8 cellular contexts compared by ENCODE assay signal in genomic region chr10:122375761-122376160, GRCh38. TPM values are rescaled to one million over a fixed set of nuclear protein-coding genes. Genes with fewer than 3 reads are reported as not detected.
DNase-seq lines count a peak whose midpoint lies in the region; ATAC-seq and TF ChIP-seq lines count a peak whose summit lies in the region.

No MANE protein-coding gene starts in this region.

- H3K9me3 Mint-ChIP-seq in activated naive CD4-positive, alpha-beta T cell treated with anti-CD3 and anti-CD28 coated beads, Interleukin-2, amount 10 ng/mL, durations not matched to agents 7 days and 5 days, result peaks cover 4% of the 10 kb centered on the region
- H3K9me3 Mint-ChIP-seq in memory B cell (no peaks in the 10 kb centered on the region), type B pancreatic cell (peaks cover 4% of the 10 kb centered on the region)

- H3K36me3 Mint-ChIP-seq in activated naive CD4-positive, alpha-beta T cell treated with anti-CD3 and anti-CD28 coated beads, Interleukin-2, amount 10 ng/mL, durations not matched to agents 7 days and 5 days, result peaks cover 18% of the 10 kb centered on the region
- peaks cover 2% of the 10 kb centered on the region for H3K36me3 Mint-ChIP-seq in memory B cell
- H3K36me3 Mint-ChIP-seq in type B pancreatic cell, result peaks cover 14% of the 10 kb centered on the region

- H3K27me3 Mint-ChIP-seq in activated naive CD4-positive, alpha-beta T cell treated with anti-CD3 and anti-CD28 coated beads, Interleukin-2, amount 10 ng/mL, durations not matched to agents 7 days and 5 days, result peaks cover 34% of the 10 kb centered on the region
- H3K27me3 Mint-ChIP-seq in memory B cell (peaks cover 7% of the 10 kb centered on the region), type B pancreatic cell (no peaks in the 10 kb centered on the region)

- no peak for DNase-seq in activated naive CD4-positive, alpha-beta T cell treated with anti-CD3 and anti-CD28 coated beads, Interleukin-2, amount 10 ng/mL, durations not matched to agents 7 days and 5 days
- DNase-seq in activated naive CD4-positive, alpha-beta T cell (lab: John Stamatoyannopoulos, UW), result no peak
- DNase-seq in cardiac fibroblast (ENCODE audit: low read depth in 2 of 2), result no peak
- no peak for DNase-seq in memory B cell (ENCODE audit: low spot score in 2 of 2)
- DNase-seq in type B pancreatic cell (ENCODE audit: extremely low spot score, unreplicated experiment), result no peak
- no peak for DNase-seq in stimulated activated CD4-positive, alpha-beta T cell treated with anti-CD3 and anti-CD28 coated beads, Interleukin-2, amount 100 ng/mL, for 48 hours
- DNase-seq in GM13976 (ENCODE audit: low spot score), result no peak
- DNase-seq in A172 (ENCODE audit: low spot score), result no peak

- H3K4me3 Mint-ChIP-seq in activated naive CD4-positive, alpha-beta T cell treated with anti-CD3 and anti-CD28 coated beads, Interleukin-2, amount 10 ng/mL, durations not matched to agents 7 days and 5 days, result peak overlapping the region; percentile 88
- H3K4me3 Mint-ChIP-seq in memory B cell (peak overlapping the region; percentile 91), type B pancreatic cell (peak overlapping the region; percentile 93)

- peak overlapping the region; percentile 90 for H3K27ac Mint-ChIP-seq in activated naive CD4-positive, alpha-beta T cell treated with anti-CD3 and anti-CD28 coated beads, Interleukin-2, amount 10 ng/mL, durations not matched to agents 7 days and 5 days
- H3K27ac Mint-ChIP-seq in memory B cell, result peak overlapping the region; percentile 94
- H3K27ac Mint-ChIP-seq in type B pancreatic cell, result peak overlapping the region; percentile 97

- ATAC-seq in memory B cell (ENCODE audit: low read depth), result no peak

- no peak for TF ChIP-seq CTCF in cardiac fibroblast (IDR thresholded peaks at IDR 0.05; ENCODE audit: low read depth, low read length)
- TF ChIP-seq CTCF in type B pancreatic cell (conservative IDR thresholded peaks at IDR 0.05), result no peak
- TF ChIP-seq CTCF in GM13976 (IDR thresholded peaks at IDR 0.05; ENCODE audit: borderline replicate concordance, control extremely low read depth, extremely low read depth, insufficient read depth, missing control alignments), result no peak

- in situ Hi-C loops in GM13976 (cut with MboI; ENCODE audit: low sequenced_read_pairs, unreplicated experiment), result no loop called here

- CTCF ChIA-PET in activated naive CD4-positive, alpha-beta T cell treated with anti-CD3 and anti-CD28 coated beads, Interleukin-2, amount 10 ng/mL, durations not matched to agents 7 days and 5 days (lab: Charles Lee), result no interaction called here

- peaks cover 38% of the 10 kb centered on the region for H3K4me1 Mint-ChIP-seq in activated naive CD4-positive, alpha-beta T cell treated with anti-CD3 and anti-CD28 coated beads, Interleukin-2, amount 10 ng/mL, durations not matched to agents 7 days and 5 days
- H3K4me1 Mint-ChIP-seq in memory B cell, result peaks cover 7% of the 10 kb centered on the region
- H3K4me1 Mint-ChIP-seq in type B pancreatic cell (ENCODE audit: unreplicated experiment), result peaks cover 13% of the 10 kb centered on the region

- peak overlapping the region; percentile 88 to 91 for H3K4me3 ChIP-seq in cardiac fibroblast (replicated peaks in 1 of 2; ENCODE audit: low read depth in 2 of 2, low read length in 2 of 2)

RNA-seq across cellular contexts. Expression of gene PLEKHA1, which starts 1.3 kb away (rescaled TPM):
- 38.2 and 55.1 TPM in 2 replicates for total RNA-seq in type B pancreatic cell (ENCODE audit: low replicate concordance)
- 5.6 and 6.9 TPM in 2 replicates for total RNA-seq in A172 (2014; rRNA removed; shearing (Covaris generic))
